ENCODE assay signal across 8 cellular contexts in genomic region chr3:150411106-150411460, GRCh38. TPM values are rescaled to one million over a fixed set of nuclear protein-coding genes. Genes with fewer than 3 reads are reported as not detected.
A peak's percentile ranks its signal among the peaks of the same experiment; 100 is the strongest.
DNase-seq lines count a peak whose midpoint lies in the region; ATAC-seq, FAIRE-seq and TF ChIP-seq lines count a peak whose summit lies in the region.

No MANE protein-coding gene starts in this region.

- H3K4me1 ChIP-seq in A549 (peaks cover 40% of the 10 kb centered on the region), mononuclear cell (ENCODE audit: insufficient read depth, low read length) (peaks cover 31% of the 10 kb centered on the region)

- no peaks in the 10 kb centered on the region for H3K9me3 ChIP-seq in A549
- H3K9me3 ChIP-seq in mononuclear cell (ENCODE audit: low read depth, low read length) = no peaks in the 10 kb centered on the region

- peaks cover 15% of the 10 kb centered on the region for H3K36me3 ChIP-seq in brain microvascular endothelial cell (replicated peaks)

- peak overlapping the region; percentile 78 for H3K4me3 ChIP-seq in A549
- peak overlapping the region; percentile 78 for H3K4me3 ChIP-seq in HFF-Myc (replicated peaks; ENCODE audit: low read depth, low read length)
- peak overlapping the region; percentile 93 for H3K4me3 ChIP-seq in brain microvascular endothelial cell (ENCODE audit: low read depth, low read length)
- peak overlapping the region; percentile 58 for H3K4me3 ChIP-seq in mononuclear cell (ENCODE audit: low read length)

- H3K27ac ChIP-seq in A549 (peak overlapping the region; percentile 98 to 99; a peak in 5 of 6 replicates), brain microvascular endothelial cell (peak overlapping the region; percentile 34)

- ATAC-seq in A549 (no peak), GM21737 (IDR thresholded peaks at IDR 0.05; ENCODE audit: unreplicated experiment) (no peak)

- DNase-seq in A549 (ENCODE audit: low read depth in 1 of 2, low spot score in 1 of 2) (no peak), HFF-Myc (ENCODE audit: extremely low read depth, low read depth) (no peak), brain microvascular endothelial cell (no peak), NCI-H1694 treated with DMSO at 0.1 percent for 48 hours (lab: John Stamatoyannopoulos, UW) (no peak), SIG-M5 treated with dmso at 0.1 percent for 504 hours (lab: John Stamatoyannopoulos, UW; ENCODE audit: unreplicated experiment) (no peak)
- DNase-seq in activated effector memory CD4-positive, alpha-beta T cell treated with anti-CD3 and anti-CD28 coated beads, Interleukin-2, amount 50 U/mL, for 16 hours = no peak

- TF ChIP-seq CTCF in A549 (IDR thresholded peaks at IDR 0.05) = no peak
- no peak for TF ChIP-seq CTCF in HFF-Myc (IDR thresholded peaks at IDR 0.05; ENCODE audit: low read depth, low read length, missing control alignments)
- no peak for TF ChIP-seq CTCF in brain microvascular endothelial cell (IDR thresholded peaks at IDR 0.05; ENCODE audit: low read depth, low read length, missing control alignments)

- TF ChIP-seq RAD21 in A549 (conservative IDR thresholded peaks at IDR 0.05 in 1 of 2, IDR thresholded peaks at IDR 0.05 in 1 of 2) = no peak

- CTCF ChIA-PET in A549 (lab: Yijun Ruan, JAX) = interaction anchor here (0.5 to 8.0 kb wide), 10 partner anchors 9 to 172 kb away, joined by 3 to 75 read pairs (median 11); no protein-coding TSS in a partner anchor

- H3K27me3 ChIP-seq in brain microvascular endothelial cell (replicated peaks) (no peaks in the 10 kb centered on the region), mononuclear cell (ENCODE audit: insufficient read depth, low read length) (no peaks in the 10 kb centered on the region)

- no peak for FAIRE-seq in A549 (lab: Jason Lieb, UNC)

- H3K4me2 ChIP-seq in A549 = peak overlapping the region; percentile 98

- 4% methylated on average over 5 of the region's 5 CpGs for WGBS in A549 (ENCODE audit: missing lambda C conversion rate)

- POLR2A ChIA-PET in A549 (lab: Yijun Ruan, JAX) = no interaction called here

- TF ChIP-seq POLR2A in A549 (IDR thresholded peaks at IDR 0.05; ENCODE audit: low read length) = no peak

- in situ Hi-C loops in brain microvascular endothelial cell (cut with HindIII; ENCODE audit: low pct_ligation_motif_present, low sequenced_read_pairs) = no loop called here

- no peak for TF ChIP-seq EP300 in A549 (IDR thresholded peaks at IDR 0.05)

TF ChIP-seq in A549, 52 proteins besides CTCF, POLR2A, EP300 and RAD21:
- TF ChIP-seq MAX (IDR thresholded peaks at IDR 0.05) (no peak), KDM5A (IDR thresholded peaks at IDR 0.05) (no peak), GATA3 (IDR thresholded peaks at IDR 0.05; ENCODE audit: borderline replicate concordance) (no peak), CHD2 (IDR thresholded peaks at IDR 0.05; ENCODE audit: low read length, partially characterized antibody) (no peak), CBX8 (IDR thresholded peaks at IDR 0.05) (no peak)

RNA-seq across cellular contexts. Expression of gene TSC22D2, which starts 3.0 kb away (rescaled TPM):
- polyA plus RNA-seq in A549 (2011; rRNA removed) = 13.8 and 13.9 TPM in 2 replicates
- 3.2 and 4.0 TPM in 2 replicates for polyA plus RNA-seq in A549 (2012; cell fraction: cytosol; rRNA removed)
- 5.5 and 7.9 TPM in 2 replicates for polyA plus RNA-seq in A549 (2012; cell fraction: nucleus; rRNA removed)
- polyA plus RNA-seq in A549 (2017; fragmentation: RNase III; extraction: RNeasy Plus Mini Kit Qiagen cat#74134 plus additional on column Dnase treatment) = 8.8 to 11.1 TPM (median 10.1 TPM) in 3 replicates
- polyA minus RNA-seq in A549 (2011; rRNA and poly(A)+ RNA removed) = 27.4 and 34.4 TPM in 2 replicates
- total RNA-seq in mononuclear cell = 44.6 TPM
